ENCODE assay signal across 8 cellular contexts in genomic region chr2:165967746-165968145, GRCh38.
"Had no signal": no experiment of that assay in that cellular context is flagged by ENCODE, and none has a peak within 500 bp of the region (broad histone marks: within the 10 kb centered on the region; RNA-seq: fewer than 3 reads in every experiment).

No MANE protein-coding gene starts in this region.

- H3K4me3 ChIP-seq: GM12878 had no signal

- FAIRE-seq: G401.6, GM12878, GM12891, GM12892, GM18507, GM19239 had no signal

- DNase-seq: GDM1, GF-D8 had no signal

- ATAC-seq: GM12878 had no signal
